25 cellular contexts compared by ENCODE assay signal in the genomic region with DNA sequence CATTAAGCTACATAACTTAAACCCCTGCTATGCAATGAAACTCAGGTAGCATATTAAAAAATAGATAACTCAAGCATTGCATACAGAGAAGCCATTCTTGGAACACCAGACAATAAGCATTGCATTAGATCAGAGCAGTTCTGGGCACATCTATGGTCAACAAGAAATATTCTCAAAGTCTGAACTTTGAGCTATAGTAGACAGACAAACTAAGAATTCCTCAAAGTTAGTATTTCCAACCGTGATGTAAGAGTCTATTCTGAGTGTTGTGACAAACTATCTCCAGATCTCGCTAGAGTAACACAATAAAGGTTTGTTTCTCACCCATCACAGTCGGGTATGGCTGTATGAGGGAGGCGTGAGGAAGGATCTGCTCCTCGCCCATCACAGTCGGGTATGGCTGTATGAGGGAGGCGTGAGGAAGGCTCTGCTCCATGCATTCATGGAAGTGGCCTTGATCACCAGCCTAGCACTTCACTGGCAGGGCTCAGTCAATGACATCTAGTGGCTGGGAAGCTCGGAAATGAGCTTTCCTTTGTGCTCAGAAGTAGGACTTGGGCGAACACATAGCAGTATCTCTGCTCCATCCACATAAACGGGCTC.
"Had no signal": no experiment of that assay in that cellular context is flagged by ENCODE, and none has a peak within 500 bp of the region (broad histone marks: within the 10 kb centered on the region; RNA-seq: fewer than 3 reads in every experiment).

No MANE protein-coding gene starts in this region.

- H3K36me3 Mint-ChIP-seq: memory B cell; mesothelial cell of epicardium; naive B cell; natural killer cell treated with Interleukin-12 subunit alpha and Interleukin-12 subunit beta and Interleukin-15 and Interleukin-18, amount 100 ng/mL, for 72 hours; neural progenitor cell; type B pancreatic cell had no signal

- FAIRE-seq: colon, keratinocyte had no signal

- H3K9ac ChIP-seq: neural progenitor cell, parathyroid adenoma had no signal

- H3K9me3 Mint-ChIP-seq: memory B cell; mesothelial cell of epicardium; naive B cell; natural killer cell treated with Interleukin-12 subunit alpha and Interleukin-12 subunit beta and Interleukin-15 and Interleukin-18, amount 100 ng/mL, for 72 hours; neural progenitor cell; type B pancreatic cell had no signal

- H3K27me3 Mint-ChIP-seq: memory B cell, naive B cell had no signal

- H3K4me1 Mint-ChIP-seq: mesothelial cell of epicardium had no signal

- H3K27ac Mint-ChIP-seq: memory B cell; mesothelial cell of epicardium; natural killer cell treated with Interleukin-12 subunit alpha and Interleukin-12 subunit beta and Interleukin-15 and Interleukin-18, amount 100 ng/mL, for 72 hours; neural progenitor cell; progenitor cell of endocrine pancreas; type B pancreatic cell had no signal

- ATAC-seq: gastrocnemius medialis; mucosa of descending colon; natural killer cell treated with Interleukin-12 subunit alpha and Interleukin-12 subunit beta and Interleukin-15 and Interleukin-18, amount 100 ng/mL, for 72 hours; sciatic nerve had no signal

- H3K4me3 Mint-ChIP-seq: memory B cell; mesothelial cell of epicardium; naive B cell; natural killer cell treated with Interleukin-12 subunit alpha and Interleukin-12 subunit beta and Interleukin-15 and Interleukin-18, amount 100 ng/mL, for 72 hours; neural progenitor cell; type B pancreatic cell had no signal

- H3K4me1 ChIP-seq: parathyroid adenoma had no signal

- DNase-seq: dorsolateral prefrontal cortex; effector CD4-positive, alpha-beta T cell; foreskin fibroblast; gastrocnemius medialis; mucosa of descending colon; naive B cell; stimulated activated CD4-positive, alpha-beta T cell treated with anti-CD3 and anti-CD28 coated beads, Interleukin-12 subunit alpha, Interleukin-12 subunit beta, amount 100 ng/mL, for 4 hours; stimulated activated CD4-positive, alpha-beta T cell treated with anti-CD3 and anti-CD28 coated beads, Interleukin-1b, Interleukin-23, amount 100 ng/mL, for 48 hours; stimulated activated CD4-positive, alpha-beta T cell treated with anti-CD3 and anti-CD28 coated beads, Interleukin-4, amount 100 ng/mL, for 1 hour; stimulated activated CD8-positive, alpha-beta memory T cell treated with anti-CD3 and anti-CD28 coated beads, Interleukin-4, amount 100 ng/mL, for 48 hours; stimulated activated naive CD4-positive, alpha-beta T cell treated with Interleukin-2 at 50 U/mL for 16 hours; stomach; tibial artery had no signal

- H3K4me3 ChIP-seq: dorsolateral prefrontal cortex, gastrocnemius medialis, lung, mucosa of descending colon, neural progenitor cell, smooth muscle cell, stomach, tibial artery had no signal

- H3K27me3 ChIP-seq: dorsolateral prefrontal cortex, gastrocnemius medialis, neural progenitor cell, stomach, tibial artery had no signal

- H2AFZ ChIP-seq: neural progenitor cell, parathyroid adenoma had no signal

- H3K36me3 ChIP-seq: gastrocnemius medialis, neural progenitor cell, stomach, tibial artery had no signal

- H3K4me2 ChIP-seq: neural progenitor cell, smooth muscle cell had no signal

- H3K9me3 ChIP-seq: gastrocnemius medialis, mucosa of descending colon, stomach, tibial artery had no signal

- H3K27ac ChIP-seq: gastrocnemius medialis, neural progenitor cell, parathyroid adenoma, stomach, tibial artery had no signal

- H3K79me2 ChIP-seq: parathyroid adenoma had no signal
